1 cellular context compared by ENCODE assay signal in genomic region chr9:16278420-16278999, GRCh38.
TF ChIP-seq lines count a peak whose summit lies in the region.

No MANE protein-coding gene starts in this region.

TF ChIP-seq in SK-N-SH treated with all-trans-retinoic acid at 6 μM for 48 hours, 23 proteins besides CTCF, POLR2A, EP300 and RAD21 (continued from another document):
- TF ChIP-seq CSRNP3 (CRISPR knock-in tag; IDR thresholded peaks at IDR 0.05) (no peak), GLIS3 (CRISPR knock-in tag; IDR thresholded peaks at IDR 0.05) (no peak), ARNTL (CRISPR knock-in tag; IDR thresholded peaks at IDR 0.05; ENCODE audit: borderline replicate concordance, low read depth) (no peak), ZNF8 (CRISPR knock-in tag; IDR thresholded peaks at IDR 0.05) (no peak), OSR1 (CRISPR knock-in tag; IDR thresholded peaks at IDR 0.05) (no peak), ESRRG (CRISPR knock-in tag; IDR thresholded peaks at IDR 0.05) (no peak), TCF4 (CRISPR knock-in tag; IDR thresholded peaks at IDR 0.05; ENCODE audit: borderline replicate concordance) (no peak), POU6F1 (CRISPR knock-in tag; IDR thresholded peaks at IDR 0.05; ENCODE audit: borderline replicate concordance, low read depth) (no peak), PPARA (CRISPR knock-in tag; IDR thresholded peaks at IDR 0.05; ENCODE audit: borderline replicate concordance) (no peak), RARB (CRISPR knock-in tag; IDR thresholded peaks at IDR 0.05) (no peak), ISL1 (CRISPR knock-in tag; IDR thresholded peaks at IDR 0.05) (no peak)
